In genomic region chr5:1293997-1294838, GRCh38 we compare ENCODE assay signal across 2 cellular contexts.
TF ChIP-seq lines count a peak whose summit lies in the region.

No MANE protein-coding gene starts in this region.

TF ChIP-seq in SK-N-SH, 30 proteins besides CTCF, POLR2A, EP300 and RAD21:
- TF ChIP-seq REST (IDR thresholded peaks at IDR 0.05; ENCODE audit: low read depth, low read length) (no peak), MEF2A (IDR thresholded peaks at IDR 0.05; ENCODE audit: borderline replicate concordance, low read depth) (no peak), FOSL2 (IDR thresholded peaks at IDR 0.05; ENCODE audit: borderline replicate concordance, low read depth) (no peak), PBX3 (IDR thresholded peaks at IDR 0.05) (no peak), NFIC (IDR thresholded peaks at IDR 0.05; ENCODE audit: borderline replicate concordance) (no peak), GABPA (IDR thresholded peaks at IDR 0.05; ENCODE audit: low read depth) (no peak), ELF1 (IDR thresholded peaks at IDR 0.05) (no peak), IRF3 (IDR thresholded peaks at IDR 0.05; ENCODE audit: low read depth, low read length) (no peak), USF2 (IDR thresholded peaks at IDR 0.05; ENCODE audit: borderline replicate concordance, low read depth, low read length) (no peak), JUND (IDR thresholded peaks at IDR 0.05) (no peak), ZBTB33 (IDR thresholded peaks at IDR 0.05; ENCODE audit: borderline replicate concordance, low read depth) (no peak), SIN3A (IDR thresholded peaks at IDR 0.05; ENCODE audit: borderline replicate concordance, low read depth, low read length) (no peak), MAX (IDR thresholded peaks at IDR 0.05; ENCODE audit: low read depth) (no peak)

TF ChIP-seq in SK-N-SH treated with all-trans-retinoic acid at 6 μM for 48 hours, 23 proteins besides CTCF, POLR2A, EP300 and RAD21 (continued from another document):
- TF ChIP-seq ISL1 (CRISPR knock-in tag; IDR thresholded peaks at IDR 0.05) = no peak
- no peak for TF ChIP-seq OSR1 (CRISPR knock-in tag; IDR thresholded peaks at IDR 0.05)
- TF ChIP-seq BACH2 (CRISPR knock-in tag; IDR thresholded peaks at IDR 0.05; ENCODE audit: borderline replicate concordance) = no peak
